Comparison of ENCODE assay signal across 9 cellular contexts in genomic region chr2:222672068-222672401, GRCh38. TPM values are rescaled to one million over a fixed set of nuclear protein-coding genes. Genes with fewer than 3 reads are reported as not detected.
DNase-seq lines count a peak whose midpoint lies in the region; ATAC-seq, FAIRE-seq and TF ChIP-seq lines count a peak whose summit lies in the region.
"Had no signal": no experiment of that assay in that cellular context is flagged by ENCODE, and none has a peak within 500 bp of the region (broad histone marks: within the 10 kb centered on the region; RNA-seq: fewer than 3 reads in every experiment).

No MANE protein-coding gene starts in this region.

- H3K9me3 ChIP-seq in left ventricle myocardium inferior (replicated peaks) (no peaks in the 10 kb centered on the region), pancreas (no peaks in the 10 kb centered on the region), thyroid gland (no peaks in the 10 kb centered on the region)

- POLR2A ChIA-PET in activated CD8-positive, alpha-beta T cell treated with anti-CD3 and anti-CD28 coated beads for 36 hours (lab: Charles Lee) = no interaction called here
- POLR2A ChIA-PET in HEK293T (lab: Yijun Ruan, JAX) = no interaction called here

- H3K4me3 ChIP-seq in left ventricle myocardium inferior = peak overlapping the region; percentile 68
- peak overlapping the region in 3 of 4 donors; percentile 31 to 52 (median 50) for H3K4me3 ChIP-seq in pancreas
- H3K4me3 ChIP-seq in thyroid gland (replicated peaks in 1 of 3) = peak overlapping the region in 1 of 3 donors; percentile 24

- no peak for FAIRE-seq in pancreas (lab: Jason Lieb, UNC)

- H3K36me3 ChIP-seq in left ventricle myocardium inferior = no peaks in the 10 kb centered on the region
- no peaks in the 10 kb centered on the region for H3K36me3 ChIP-seq in pancreas
- no peaks in the 10 kb centered on the region for H3K36me3 ChIP-seq in thyroid gland

- WGBS in pancreas, 2 donors = 6% methylated on average over 10 of the region's 10 CpGs
- 11 to 15% methylated on average over 10 of the region's 10 CpGs for WGBS in thyroid gland, 2 donors

- no peaks in the 10 kb centered on the region for H3K27me3 Mint-ChIP-seq in Calu3 (ENCODE audit: unreplicated experiment)
- H3K27me3 Mint-ChIP-seq in activated CD8-positive, alpha-beta T cell treated with anti-CD3 and anti-CD28 coated beads for 36 hours = peaks cover 52% of the 10 kb centered on the region

- H3K4me3 Mint-ChIP-seq in Calu3 (ENCODE audit: low read depth, unreplicated experiment) = peak overlapping the region; percentile 97
- H3K4me3 Mint-ChIP-seq in activated CD8-positive, alpha-beta T cell treated with anti-CD3 and anti-CD28 coated beads for 36 hours = peak overlapping the region; percentile 43

- H3K4me1 Mint-ChIP-seq in Calu3 (ENCODE audit: low read depth, unreplicated experiment) = peaks cover 72% of the 10 kb centered on the region
- H3K4me1 Mint-ChIP-seq in activated CD8-positive, alpha-beta T cell treated with anti-CD3 and anti-CD28 coated beads for 36 hours (ENCODE audit: low read depth) = peaks cover 8% of the 10 kb centered on the region

- H3K9me3 Mint-ChIP-seq in Calu3 (ENCODE audit: low read depth, unreplicated experiment) = no peaks in the 10 kb centered on the region
- no peaks in the 10 kb centered on the region for H3K9me3 Mint-ChIP-seq in activated CD8-positive, alpha-beta T cell treated with anti-CD3 and anti-CD28 coated beads for 36 hours

- BruUV-seq in Calu3 (replicated peaks; lab: Mats Ljungman, UMichigan) = TSS peak; percentile 26

- H3K27ac Mint-ChIP-seq in Calu3 (ENCODE audit: unreplicated experiment) = peak overlapping the region; percentile 98
- H3K27ac Mint-ChIP-seq in activated CD8-positive, alpha-beta T cell treated with anti-CD3 and anti-CD28 coated beads for 36 hours = no peak overlapping the region

- TF ChIP-seq POLR2A in thyroid gland (IDR thresholded peaks at IDR 0.05) = no peak

- TF ChIP-seq CTCF in Calu3 (IDR thresholded peaks at IDR 0.05; ENCODE audit: unreplicated experiment) (no peak), left ventricle myocardium inferior (IDR thresholded peaks at IDR 0.05; ENCODE audit: borderline replicate concordance) (no peak), pancreas (IDR thresholded peaks at IDR 0.05) (no peak), thyroid gland (IDR thresholded peaks at IDR 0.05) (no peak)
- no peak for TF ChIP-seq CTCF in activated CD8-positive, alpha-beta T cell treated with anti-CD3 and anti-CD28 coated beads for 36 hours (IDR thresholded peaks at IDR 0.05)

- H3K27ac ChIP-seq in left ventricle myocardium inferior (replicated peaks) (peak overlapping the region; percentile 64), pancreas (no peak overlapping the region), thyroid gland (no peak overlapping the region)

- CTCF ChIA-PET in Calu3 (lab: Charles Lee) = no interaction called here
- CTCF ChIA-PET in activated CD8-positive, alpha-beta T cell treated with anti-CD3 and anti-CD28 coated beads for 36 hours (lab: Charles Lee) = no interaction called here
- CTCF ChIA-PET in HEK293T (lab: Yijun Ruan, JAX) = no interaction called here

- peaks cover 82% of the 10 kb centered on the region for H3K36me3 Mint-ChIP-seq in Calu3 (ENCODE audit: insufficient read depth, unreplicated experiment)
- no peaks in the 10 kb centered on the region for H3K36me3 Mint-ChIP-seq in activated CD8-positive, alpha-beta T cell treated with anti-CD3 and anti-CD28 coated beads for 36 hours (ENCODE audit: low read depth)

- H3K4me1 ChIP-seq in left ventricle myocardium inferior (peaks cover 10% of the 10 kb centered on the region), pancreas (peaks cover 0 to 4% (median 0%) of the 10 kb centered on the region in 3 donors), thyroid gland (peaks cover 4 to 8% of the 10 kb centered on the region in 2 donors)

- H3K27me3 ChIP-seq in left ventricle myocardium inferior (ENCODE audit: low read depth) (peaks cover 27% of the 10 kb centered on the region), pancreas (no peaks in the 10 kb centered on the region), thyroid gland (no peaks in the 10 kb centered on the region)

- intact Hi-C loops in Calu3 (cut with micrococcal nuclease; ENCODE audit: unreplicated experiment) (loop anchor here (5.0 kb wide), 1 partner anchor 245 kb away; no protein-coding TSS in a partner anchor), left ventricle myocardium inferior (cut with micrococcal nuclease) (no loop called here), pancreas (cut with DNase I) (no loop called here), thyroid gland (cut with DNase I) (no loop called here)
- intact Hi-C loops in activated CD8-positive, alpha-beta T cell treated with anti-CD3 and anti-CD28 coated beads for 36 hours (cut with micrococcal nuclease) = no loop called here

- no peak for ATAC-seq in activated CD8-positive, alpha-beta T cell treated with anti-CD3 and anti-CD28 coated beads for 36 hours
- ATAC-seq in pancreas = peak in 2 of 4 donors; percentile 3 to 4

- no peak for DNase-seq in Calu3
- DNase-seq in activated CD8-positive, alpha-beta T cell treated with anti-CD3 and anti-CD28 coated beads for 36 hours = no peak
- no peak for DNase-seq in left ventricle myocardium inferior
- DNase-seq in pancreas = no peak
- no peak for DNase-seq in HEK293T (ENCODE audit: extremely low spot score)
- no peak for DNase-seq in thyroid gland
- no peak for DNase-seq in NCI-H82 (lab: John Stamatoyannopoulos, UW)
- no peak for DNase-seq in HCEC 1CT
- DNase-seq: NCI-H2107 had no signal

TF ChIP-seq in HEK293T, 16 proteins besides CTCF, POLR2A, EP300 and RAD21:
- no peak for TF ChIP-seq BHLHE40 (IDR thresholded peaks at IDR 0.05; ENCODE audit: borderline replicate concordance)

RNA-seq across cellular contexts. Expression of gene MOGAT1, which starts 0.6 kb away (rescaled TPM):
- total RNA-seq in Calu3 (2022) = 35.9 and 51.2 TPM in 2 replicates
- total RNA-seq in activated CD8-positive, alpha-beta T cell treated with anti-CD3 and anti-CD28 coated beads for 36 hours = not detected
- 0.44 TPM for total RNA-seq in left ventricle myocardium inferior
- under 1 TPM in 4 of 6 donors, not detected in 2; 0.17 to 0.38 (median 0.29) TPM for total RNA-seq in pancreas
- not detected for polyA plus RNA-seq in pancreas
- total RNA-seq in thyroid gland = not detected

RNA-seq across cellular contexts. Expression of gene FARSB, which starts 16.1 kb away (rescaled TPM):
- total RNA-seq in Calu3 (2022) = 50.6 and 67.6 TPM in 2 replicates
- 10 to 100 TPM; 55.9 to 56.7 TPM for total RNA-seq in activated CD8-positive, alpha-beta T cell treated with anti-CD3 and anti-CD28 coated beads for 36 hours
- total RNA-seq in left ventricle myocardium inferior = 19.3 TPM
- 10 to 100 TPM in 2 of 6 donors, 1 to 10 TPM in 4; 6.1 to 13.7 (median 8.6) TPM for total RNA-seq in pancreas
- 10 to 100 TPM in 1 of 2 donors, 1 to 10 TPM in 1; 8.6 to 12.1 TPM for polyA plus RNA-seq in pancreas
- total RNA-seq in thyroid gland = 10 to 100 TPM; 12.9 to 16.0 (median 13.8) TPM

Comparison
In these comparisons a context has a peak if more than half of its experiments do, and no peak if none do; other contexts are left out.
1. RNA of gene MOGAT1, which starts 0.6 kb away (total RNA-seq): 35.9 to 51.2 TPM in Calu3; 0.44 TPM in left ventricle myocardium inferior (single experiment), 0.17 to 0.38 TPM in pancreas, not detected in activated CD8-positive, alpha-beta T cell treated with anti-CD3 and anti-CD28 coated beads for 36 hours and not detected in thyroid gland; every median in the first group is over 10 times any median in the second.